In the genomic region with DNA sequence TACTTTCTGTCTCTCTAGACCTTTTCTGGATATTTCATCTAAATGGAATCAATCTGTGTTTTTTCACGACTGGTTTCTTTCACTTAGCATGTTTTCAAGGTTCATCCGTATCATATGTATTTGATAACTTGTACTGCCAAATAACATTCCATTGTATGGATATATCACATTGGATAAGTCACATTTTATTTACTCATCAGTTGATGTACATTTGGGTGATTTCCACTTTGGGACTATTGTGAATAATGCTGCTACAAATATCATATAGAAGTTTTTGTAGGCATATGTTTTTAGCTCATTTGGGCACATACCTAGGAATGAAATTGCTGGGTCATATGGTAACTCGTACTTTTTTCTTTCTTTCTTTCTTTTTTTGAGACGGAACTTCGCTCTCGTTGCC, we compare ENCODE assay signal across 1 cellular context.
TF ChIP-seq lines count a peak whose summit lies in the region.

No MANE protein-coding gene starts in this region.

TF ChIP-seq in HEK293T, 16 proteins besides CTCF, POLR2A, EP300 and RAD21:
- TF ChIP-seq BHLHE40 (IDR thresholded peaks at IDR 0.05; ENCODE audit: borderline replicate concordance) (0 out of 2 replicates have a peak, but pooled peaks have one; percentile 19), SUZ12 (IDR thresholded peaks at IDR 0.05) (no peak)
